In genomic region chr13:110561335-110562033, GRCh38 we compare ENCODE assay signal across 8 cellular contexts. TPM values are rescaled to one million over a fixed set of nuclear protein-coding genes. Genes with fewer than 3 reads are reported as not detected.
DNase-seq lines count a peak whose midpoint lies in the region; ATAC-seq and TF ChIP-seq lines count a peak whose summit lies in the region.

TSS of gene RAB20 (minus strand) at chr13:110561722. CDS start at chr13:110561519, 203 bp downstream.

- H3K36me3 Mint-ChIP-seq in CD4-positive, alpha-beta memory T cell: peaks cover 6 to 7% of the 10 kb centered on the region in 2 donors
- H3K36me3 Mint-ChIP-seq in activated T-helper 2 cell treated with anti-CD3 and anti-CD28 coated beads, Interferon-gamma antibody, Interleukin-2, Interleukin-4, amounts not matched to agents 10 μg/mL and 5 μg/mL and 100 μg/mL, durations not matched to agents 14 hours and 24 hours and 36 hours (ENCODE audit: low read depth): peaks cover 4% of the 10 kb centered on the region

- peak; percentile 70 for ATAC-seq in GM19372 (IDR thresholded peaks at IDR 0.05; ENCODE audit: low read depth, unreplicated experiment)
- peak; percentile 69 for ATAC-seq in HG03460 (IDR thresholded peaks at IDR 0.05; ENCODE audit: unreplicated experiment)
- peak; percentile 85 for ATAC-seq in stimulated activated naive CD8-positive, alpha-beta T cell treated with anti-CD3 and anti-CD28 coated beads, Interleukin-15, amount 100 ng/mL, for 72 hours

- H3K27me3 Mint-ChIP-seq in CD4-positive, alpha-beta memory T cell: peaks cover 0 to 2% of the 10 kb centered on the region in 2 donors
- H3K27me3 Mint-ChIP-seq in activated T-helper 2 cell treated with anti-CD3 and anti-CD28 coated beads, Interferon-gamma antibody, Interleukin-2, Interleukin-4, amounts not matched to agents 10 μg/mL and 5 μg/mL and 100 μg/mL, durations not matched to agents 14 hours and 24 hours and 36 hours (ENCODE audit: low read depth): peaks cover 40% of the 10 kb centered on the region
- H3K27me3 Mint-ChIP-seq in stimulated activated naive CD8-positive, alpha-beta T cell treated with anti-CD3 and anti-CD28 coated beads, Interleukin-15, amount 100 ng/mL, for 72 hours: peaks cover 17% of the 10 kb centered on the region

- peak within 1 kb of the TSS; percentile 65 for H2AFZ ChIP-seq in neural cell (ENCODE audit: low read depth, low read length)

- CTCF ChIA-PET in CD4-positive, alpha-beta memory T cell (lab: Charles Lee; ENCODE audit: partially characterized antibody): interaction anchor here (0.8 to 1.7 kb wide), 4 partner anchors 32 to 150 kb away, joined by 3 to 4 read pairs (median 3); no protein-coding TSS in a partner anchor

- H3K79me2 ChIP-seq in neural cell (replicated peaks; ENCODE audit: insufficient read depth, low read length): no peaks in the 10 kb centered on the region

- no peaks in the 10 kb centered on the region for H4K20me1 ChIP-seq in neural cell (ENCODE audit: insufficient read depth)

- H3K9me3 ChIP-seq in CD4-positive, alpha-beta memory T cell (ENCODE audit: control insufficient read depth in 1 of 2, low read length in 2 of 2): no peaks in the 10 kb centered on the region
- no peaks in the 10 kb centered on the region for H3K9me3 ChIP-seq in neural cell (ENCODE audit: low read length)

- H3K36me3 ChIP-seq in CD4-positive, alpha-beta memory T cell (ENCODE audit: insufficient read depth, low read length): no peaks in the 10 kb centered on the region
- no peaks in the 10 kb centered on the region for H3K36me3 ChIP-seq in neural cell (ENCODE audit: insufficient read depth, low read length)

- no peaks in the 10 kb centered on the region for H3F3A ChIP-seq in neural cell (ENCODE audit: insufficient read depth, low read length, poor library complexity, severe bottlenecking)

- POLR2A ChIA-PET in CD4-positive, alpha-beta memory T cell (lab: Charles Lee; ENCODE audit: partially characterized antibody): interaction anchor here (0.9 to 1.7 kb wide), 6 partner anchors 144 to 354 kb away, joined by 3 to 7 read pairs (median 4); partner anchors contain the start of genes CARS2 and ING1

- peaks cover 11 to 41% (median 23%) of the 10 kb centered on the region in 4 donors for H3K4me1 Mint-ChIP-seq in CD4-positive, alpha-beta memory T cell
- peaks cover 14% of the 10 kb centered on the region for H3K4me1 Mint-ChIP-seq in activated T-helper 2 cell treated with anti-CD3 and anti-CD28 coated beads, Interferon-gamma antibody, Interleukin-2, Interleukin-4, amounts not matched to agents 10 μg/mL and 5 μg/mL and 100 μg/mL, durations not matched to agents 14 hours and 24 hours and 36 hours (ENCODE audit: low read depth)
- peaks cover 24% of the 10 kb centered on the region for H3K4me1 Mint-ChIP-seq in stimulated activated naive CD8-positive, alpha-beta T cell treated with anti-CD3 and anti-CD28 coated beads, Interleukin-15, amount 100 ng/mL, for 72 hours

- TF ChIP-seq EP300 in neural cell (conservative IDR thresholded peaks at IDR 0.05; ENCODE audit: poor library complexity, severe bottlenecking): no peak

- peak within 1 kb of the TSS; percentile 51 for H3K4me2 ChIP-seq in neural cell (ENCODE audit: low read length)

- intact Hi-C loops in CD4-positive, alpha-beta memory T cell (cut with micrococcal nuclease): loop anchor here (2.0 kb wide), 2 partner anchors 153 to 353 kb away; partner anchors contain the start of gene ANKRD10
- intact Hi-C loops in activated T-helper 2 cell treated with anti-CD3 and anti-CD28 coated beads, Interferon-gamma antibody, Interleukin-2, Interleukin-4, amounts not matched to agents 10 μg/mL and 5 μg/mL and 100 μg/mL, durations not matched to agents 14 hours and 24 hours and 36 hours (cut with micrococcal nuclease): loop anchor here (2.0 to 5.0 kb wide), 2 partner anchors 53 to 139 kb away; partner anchors contain the start of gene NAXD

- no peaks in the 10 kb centered on the region for H3K27me3 ChIP-seq in CD4-positive, alpha-beta memory T cell (ENCODE audit: insufficient read depth, low read length)
- H3K27me3 ChIP-seq in neural cell (ENCODE audit: insufficient read depth, low read depth, low read length): peaks cover 41% of the 10 kb centered on the region

- peaks cover 0 to 1% (median 0%) of the 10 kb centered on the region in 8 donors for H3K9me3 Mint-ChIP-seq in CD4-positive, alpha-beta memory T cell
- no peaks in the 10 kb centered on the region for H3K9me3 Mint-ChIP-seq in activated T-helper 2 cell treated with anti-CD3 and anti-CD28 coated beads, Interferon-gamma antibody, Interleukin-2, Interleukin-4, amounts not matched to agents 10 μg/mL and 5 μg/mL and 100 μg/mL, durations not matched to agents 14 hours and 24 hours and 36 hours
- H3K9me3 Mint-ChIP-seq in stimulated activated naive CD8-positive, alpha-beta T cell treated with anti-CD3 and anti-CD28 coated beads, Interleukin-15, amount 100 ng/mL, for 72 hours: peaks cover 0 to 7% of the 10 kb centered on the region in 2 donors

- peak within 1 kb of the TSS; percentile 51 for H3K9ac ChIP-seq in neural cell (ENCODE audit: low read length)

- H3K27ac ChIP-seq in CD4-positive, alpha-beta memory T cell (ENCODE audit: low read depth, low read length): peak within 1 kb of the TSS; percentile 41
- no peak within 1 kb of the TSS for H3K27ac ChIP-seq in neural cell (ENCODE audit: low read length)

- peak within 1 kb of the TSS; percentile 76 to 94 (median 89) for H3K27ac Mint-ChIP-seq in CD4-positive, alpha-beta memory T cell
- peak within 1 kb of the TSS; percentile 74 for H3K27ac Mint-ChIP-seq in activated T-helper 2 cell treated with anti-CD3 and anti-CD28 coated beads, Interferon-gamma antibody, Interleukin-2, Interleukin-4, amounts not matched to agents 10 μg/mL and 5 μg/mL and 100 μg/mL, durations not matched to agents 14 hours and 24 hours and 36 hours
- H3K27ac Mint-ChIP-seq in stimulated activated naive CD8-positive, alpha-beta T cell treated with anti-CD3 and anti-CD28 coated beads, Interleukin-15, amount 100 ng/mL, for 72 hours: peak within 1 kb of the TSS; percentile 4 to 71

- TF ChIP-seq CTCF in fibroblast of pulmonary artery (IDR thresholded peaks at IDR 0.05; ENCODE audit: low read length, missing control alignments): no peak
- no peak for TF ChIP-seq CTCF in neural cell (IDR thresholded peaks at IDR 0.05; ENCODE audit: poor library complexity, severe bottlenecking)

- peak within 1 kb of the TSS; percentile 93 to 100 (median 97) for H3K4me3 Mint-ChIP-seq in CD4-positive, alpha-beta memory T cell
- peak within 1 kb of the TSS; percentile 87 for H3K4me3 Mint-ChIP-seq in activated T-helper 2 cell treated with anti-CD3 and anti-CD28 coated beads, Interferon-gamma antibody, Interleukin-2, Interleukin-4, amounts not matched to agents 10 μg/mL and 5 μg/mL and 100 μg/mL, durations not matched to agents 14 hours and 24 hours and 36 hours (ENCODE audit: low read depth)
- H3K4me3 Mint-ChIP-seq in stimulated activated naive CD8-positive, alpha-beta T cell treated with anti-CD3 and anti-CD28 coated beads, Interleukin-15, amount 100 ng/mL, for 72 hours: peak within 1 kb of the TSS; percentile 90 to 96

- H3K9me2 ChIP-seq in neural cell (ENCODE audit: insufficient read depth, low read length): no peaks in the 10 kb centered on the region

- peak; percentile 28 to 63 (median 41) for DNase-seq in CD4-positive, alpha-beta memory T cell
- DNase-seq in RKO (ENCODE audit: low spot score) (peak; percentile 64), fibroblast of pulmonary artery (ENCODE audit: low read depth) (peak; percentile 87)
- peak; percentile 60 for DNase-seq in activated T-helper 2 cell treated with anti-CD3 and anti-CD28 coated beads, Interferon-gamma antibody, Interleukin-2, Interleukin-4, amounts not matched to agents 10 μg/mL and 5 μg/mL and 100 μg/mL, durations not matched to agents 14 hours and 24 hours and 36 hours (ENCODE audit: low spot score)
- DNase-seq in stimulated activated naive CD8-positive, alpha-beta T cell treated with anti-CD3 and anti-CD28 coated beads, Interleukin-15, amount 100 ng/mL, for 72 hours: peak; percentile 48 to 63

- peaks cover 17% of the 10 kb centered on the region for H3K4me1 ChIP-seq in CD4-positive, alpha-beta memory T cell (ENCODE audit: insufficient read depth, low read length)

- no peak for TF ChIP-seq RAD21 in neural cell (conservative IDR thresholded peaks at IDR 0.05)

- peak within 1 kb of the TSS; percentile 61 to 68 for H3K4me3 ChIP-seq in CD4-positive, alpha-beta memory T cell (ENCODE audit: low read length in 2 of 2)
- peak within 1 kb of the TSS; percentile 83 for H3K4me3 ChIP-seq in fibroblast of pulmonary artery (replicated peaks; ENCODE audit: low read depth, low read length)
- peak within 1 kb of the TSS; percentile 85 for H3K4me3 ChIP-seq in neural cell (ENCODE audit: low read length)

TF ChIP-seq in neural cell, 6 proteins besides CTCF, POLR2A, EP300 and RAD21 (continues in another document):
- TF ChIP-seq MXI1 (conservative IDR thresholded peaks at IDR 0.05; ENCODE audit: poor library complexity, severe bottlenecking) (peak; percentile 31), TAF1 (IDR thresholded peaks at IDR 0.05; ENCODE audit: low read depth) (no peak)

RNA-seq across cellular contexts. Expression of gene RAB20, which starts in this region (rescaled TPM):
- 1 to 10 TPM; 2.2 to 3.2 TPM for total RNA-seq in CD4-positive, alpha-beta memory T cell
- polyA plus RNA-seq in CD4-positive, alpha-beta memory T cell: 1 to 10 TPM; 2.8 to 5.7 TPM
- 2.8 and 4.0 TPM in 2 replicates for total RNA-seq in activated T-helper 2 cell treated with anti-CD3 and anti-CD28 coated beads, Interferon-gamma antibody, Interleukin-2, Interleukin-4, amounts not matched to agents 10 μg/mL and 5 μg/mL and 100 μg/mL, durations not matched to agents 14 hours and 24 hours and 36 hours
- not detected in 2 replicates for polyA plus RNA-seq in neural cell
- polyA minus RNA-seq in neural cell: 0.35 TPM in 1 of 2 replicates, not detected in the other

Comparison
In these comparisons a context has a peak if more than half of its experiments do, and no peak if none do; other contexts are left out.
1. H3K27ac Mint-ChIP-seq: peak in every context shown above with its lines; median percentile 89 in CD4-positive, alpha-beta memory T cell; 74 in activated T-helper 2 cell treated with anti-CD3 and anti-CD28 coated beads, Interferon-gamma antibody, Interleukin-2, Interleukin-4, amounts not matched to agents 10 μg/mL and 5 μg/mL and 100 μg/mL, durations not matched to agents 14 hours and 24 hours and 36 hours; 38 in stimulated activated naive CD8-positive, alpha-beta T cell treated with anti-CD3 and anti-CD28 coated beads, Interleukin-15, amount 100 ng/mL, for 72 hours.